1 cellular context compared by ENCODE assay signal in the genomic region with DNA sequence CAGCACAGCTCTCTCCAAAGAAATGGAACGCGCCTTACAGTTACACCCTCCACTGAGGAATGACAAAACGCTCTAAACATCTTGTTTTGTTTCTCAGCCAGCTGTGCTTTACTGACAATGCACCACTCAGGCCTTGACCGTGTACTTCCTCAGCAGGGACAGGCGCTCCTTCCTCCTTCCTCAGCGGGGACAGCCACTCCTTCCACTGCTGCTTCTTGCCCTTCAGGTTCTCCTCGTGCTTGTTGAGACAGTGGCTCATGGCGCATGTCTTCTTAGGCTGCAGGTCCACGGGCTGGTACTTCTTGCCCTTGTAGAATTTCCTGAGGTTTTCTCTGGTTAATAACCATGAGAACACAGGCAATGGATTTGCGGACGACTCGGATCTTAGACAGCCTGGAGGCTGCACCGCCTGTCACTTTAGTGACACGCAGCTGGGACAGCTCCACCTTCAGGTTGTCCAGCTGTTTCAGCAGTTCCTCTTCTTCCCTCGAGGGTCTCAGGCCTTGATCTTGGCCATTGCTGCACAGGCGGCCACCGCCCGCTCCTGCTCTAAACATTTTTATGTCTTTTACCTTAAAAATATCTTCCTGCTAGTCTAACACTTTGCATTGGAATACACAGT.
TF ChIP-seq lines count a peak whose summit lies in the region.

No MANE protein-coding gene starts in this region.

TF ChIP-seq in HepG2, 621 proteins besides CTCF, POLR2A, EP300 and RAD21 (continued from another document):
- no peak for TF ChIP-seq EEA1 (CRISPR knock-in tag; IDR thresholded peaks at IDR 0.05; ENCODE audit: borderline replicate concordance)
- TF ChIP-seq, protein P1, sequence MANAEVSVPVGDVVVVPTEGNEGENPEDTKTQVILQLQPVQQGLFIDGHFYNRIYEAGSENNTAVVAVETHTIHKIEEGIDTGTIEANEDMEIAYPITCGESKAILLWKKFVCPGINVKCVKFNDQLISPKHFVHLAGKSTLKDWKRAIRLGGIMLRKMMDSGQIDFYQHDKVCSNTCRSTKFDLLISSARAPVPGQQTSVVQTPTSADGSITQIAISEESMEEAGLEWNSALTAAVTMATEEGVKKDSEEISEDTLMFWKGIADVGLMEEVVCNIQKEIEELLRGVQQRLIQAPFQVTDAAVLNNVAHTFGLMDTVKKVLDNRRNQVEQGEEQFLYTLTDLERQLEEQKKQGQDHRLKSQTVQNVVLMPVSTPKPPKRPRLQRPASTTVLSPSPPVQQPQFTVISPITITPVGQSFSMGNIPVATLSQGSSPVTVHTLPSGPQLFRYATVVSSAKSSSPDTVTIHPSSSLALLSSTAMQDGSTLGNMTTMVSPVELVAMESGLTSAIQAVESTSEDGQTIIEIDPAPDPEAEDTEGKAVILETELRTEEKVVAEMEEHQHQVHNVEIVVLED (CRISPR knock-in tag; IDR thresholded peaks at IDR 0.05; ENCODE audit: borderline replicate concordance): no peak
